ENCODE assay signal across 2 cellular contexts in the genomic region with DNA sequence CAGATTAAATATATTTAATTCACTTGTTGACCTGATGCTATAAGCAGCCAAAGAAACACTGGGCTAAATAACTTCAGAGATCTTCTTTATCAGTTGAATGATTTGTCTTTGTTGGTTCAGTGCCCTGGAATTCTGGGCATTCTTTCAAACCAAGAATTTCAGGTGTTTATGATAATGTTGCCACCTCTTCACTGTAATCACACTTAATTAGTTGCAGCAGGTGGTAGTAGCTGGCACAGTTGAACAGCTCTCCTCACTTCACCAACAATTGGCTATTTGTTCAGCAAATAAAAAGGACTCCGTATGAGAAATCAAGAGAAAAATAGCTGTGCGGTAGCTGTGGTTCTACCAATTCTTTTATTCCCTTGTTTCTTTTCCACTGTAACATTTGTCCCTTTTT.
TF ChIP-seq lines count a peak whose summit lies in the region.

No MANE protein-coding gene starts in this region.

TF ChIP-seq in GM23338, 12 proteins besides CTCF, POLR2A, EP300 and RAD21:
- no peak for TF ChIP-seq JUNB (IDR thresholded peaks at IDR 0.05; ENCODE audit: unreplicated experiment)
- no peak for TF ChIP-seq POLR2AphosphoS5 (IDR thresholded peaks at IDR 0.05; ENCODE audit: low read depth)
- TF ChIP-seq ZNF331 (CRISPR knock-in tag; IDR thresholded peaks at IDR 0.05; ENCODE audit: low read depth): no peak
- TF ChIP-seq EZH2phosphoT487 (IDR thresholded peaks at IDR 0.05; ENCODE audit: unreplicated experiment): no peak

TF ChIP-seq in WTC11, 78 proteins besides CTCF, POLR2A, EP300 and RAD21:
- TF ChIP-seq, protein P1, sequence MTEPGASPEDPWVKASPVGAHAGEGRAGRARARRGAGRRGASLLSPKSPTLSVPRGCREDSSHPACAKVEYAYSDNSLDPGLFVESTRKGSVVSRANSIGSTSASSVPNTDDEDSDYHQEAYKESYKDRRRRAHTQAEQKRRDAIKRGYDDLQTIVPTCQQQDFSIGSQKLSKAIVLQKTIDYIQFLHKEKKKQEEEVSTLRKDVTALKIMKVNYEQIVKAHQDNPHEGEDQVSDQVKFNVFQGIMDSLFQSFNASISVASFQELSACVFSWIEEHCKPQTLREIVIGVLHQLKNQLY (CRISPR knock-in tag; IDR thresholded peaks at IDR 0.05): no peak
- TF ChIP-seq, protein P2, sequence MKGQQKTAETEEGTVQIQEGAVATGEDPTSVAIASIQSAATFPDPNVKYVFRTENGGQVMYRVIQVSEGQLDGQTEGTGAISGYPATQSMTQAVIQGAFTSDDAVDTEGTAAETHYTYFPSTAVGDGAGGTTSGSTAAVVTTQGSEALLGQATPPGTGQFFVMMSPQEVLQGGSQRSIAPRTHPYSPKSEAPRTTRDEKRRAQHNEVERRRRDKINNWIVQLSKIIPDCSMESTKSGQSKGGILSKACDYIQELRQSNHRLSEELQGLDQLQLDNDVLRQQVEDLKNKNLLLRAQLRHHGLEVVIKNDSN (CRISPR knock-in tag; IDR thresholded peaks at IDR 0.05): no peak
- TF ChIP-seq, protein P3, sequence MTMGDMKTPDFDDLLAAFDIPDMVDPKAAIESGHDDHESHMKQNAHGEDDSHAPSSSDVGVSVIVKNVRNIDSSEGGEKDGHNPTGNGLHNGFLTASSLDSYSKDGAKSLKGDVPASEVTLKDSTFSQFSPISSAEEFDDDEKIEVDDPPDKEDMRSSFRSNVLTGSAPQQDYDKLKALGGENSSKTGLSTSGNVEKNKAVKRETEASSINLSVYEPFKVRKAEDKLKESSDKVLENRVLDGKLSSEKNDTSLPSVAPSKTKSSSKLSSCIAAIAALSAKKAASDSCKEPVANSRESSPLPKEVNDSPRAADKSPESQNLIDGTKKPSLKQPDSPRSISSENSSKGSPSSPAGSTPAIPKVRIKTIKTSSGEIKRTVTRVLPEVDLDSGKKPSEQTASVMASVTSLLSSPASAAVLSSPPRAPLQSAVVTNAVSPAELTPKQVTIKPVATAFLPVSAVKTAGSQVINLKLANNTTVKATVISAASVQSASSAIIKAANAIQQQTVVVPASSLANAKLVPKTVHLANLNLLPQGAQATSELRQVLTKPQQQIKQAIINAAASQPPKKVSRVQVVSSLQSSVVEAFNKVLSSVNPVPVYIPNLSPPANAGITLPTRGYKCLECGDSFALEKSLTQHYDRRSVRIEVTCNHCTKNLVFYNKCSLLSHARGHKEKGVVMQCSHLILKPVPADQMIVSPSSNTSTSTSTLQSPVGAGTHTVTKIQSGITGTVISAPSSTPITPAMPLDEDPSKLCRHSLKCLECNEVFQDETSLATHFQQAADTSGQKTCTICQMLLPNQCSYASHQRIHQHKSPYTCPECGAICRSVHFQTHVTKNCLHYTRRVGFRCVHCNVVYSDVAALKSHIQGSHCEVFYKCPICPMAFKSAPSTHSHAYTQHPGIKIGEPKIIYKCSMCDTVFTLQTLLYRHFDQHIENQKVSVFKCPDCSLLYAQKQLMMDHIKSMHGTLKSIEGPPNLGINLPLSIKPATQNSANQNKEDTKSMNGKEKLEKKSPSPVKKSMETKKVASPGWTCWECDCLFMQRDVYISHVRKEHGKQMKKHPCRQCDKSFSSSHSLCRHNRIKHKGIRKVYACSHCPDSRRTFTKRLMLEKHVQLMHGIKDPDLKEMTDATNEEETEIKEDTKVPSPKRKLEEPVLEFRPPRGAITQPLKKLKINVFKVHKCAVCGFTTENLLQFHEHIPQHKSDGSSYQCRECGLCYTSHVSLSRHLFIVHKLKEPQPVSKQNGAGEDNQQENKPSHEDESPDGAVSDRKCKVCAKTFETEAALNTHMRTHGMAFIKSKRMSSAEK (CRISPR knock-in tag; IDR thresholded peaks at IDR 0.05; ENCODE audit: borderline replicate concordance): no peak
- TF ChIP-seq OVOL2 (CRISPR knock-in tag; IDR thresholded peaks at IDR 0.05; ENCODE audit: borderline replicate concordance) (no peak), FOXJ3 (CRISPR knock-in tag; IDR thresholded peaks at IDR 0.05; ENCODE audit: borderline replicate concordance) (no peak), JUN (CRISPR knock-in tag; IDR thresholded peaks at IDR 0.05) (no peak), ZNF416 (CRISPR knock-in tag; IDR thresholded peaks at IDR 0.05) (no peak), TEAD1 (CRISPR knock-in tag; IDR thresholded peaks at IDR 0.05) (no peak), SMAD3 (CRISPR knock-in tag; IDR thresholded peaks at IDR 0.05; ENCODE audit: borderline replicate concordance) (no peak), CBFB (CRISPR knock-in tag; IDR thresholded peaks at IDR 0.05; ENCODE audit: low read depth) (no peak), PRRX2 (CRISPR knock-in tag; IDR thresholded peaks at IDR 0.05) (no peak)
- TF ChIP-seq, protein P4, sequence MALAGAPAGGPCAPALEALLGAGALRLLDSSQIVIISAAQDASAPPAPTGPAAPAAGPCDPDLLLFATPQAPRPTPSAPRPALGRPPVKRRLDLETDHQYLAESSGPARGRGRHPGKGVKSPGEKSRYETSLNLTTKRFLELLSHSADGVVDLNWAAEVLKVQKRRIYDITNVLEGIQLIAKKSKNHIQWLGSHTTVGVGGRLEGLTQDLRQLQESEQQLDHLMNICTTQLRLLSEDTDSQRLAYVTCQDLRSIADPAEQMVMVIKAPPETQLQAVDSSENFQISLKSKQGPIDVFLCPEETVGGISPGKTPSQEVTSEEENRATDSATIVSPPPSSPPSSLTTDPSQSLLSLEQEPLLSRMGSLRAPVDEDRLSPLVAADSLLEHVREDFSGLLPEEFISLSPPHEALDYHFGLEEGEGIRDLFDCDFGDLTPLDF (CRISPR knock-in tag; IDR thresholded peaks at IDR 0.05): no peak
- TF ChIP-seq, protein P5, sequence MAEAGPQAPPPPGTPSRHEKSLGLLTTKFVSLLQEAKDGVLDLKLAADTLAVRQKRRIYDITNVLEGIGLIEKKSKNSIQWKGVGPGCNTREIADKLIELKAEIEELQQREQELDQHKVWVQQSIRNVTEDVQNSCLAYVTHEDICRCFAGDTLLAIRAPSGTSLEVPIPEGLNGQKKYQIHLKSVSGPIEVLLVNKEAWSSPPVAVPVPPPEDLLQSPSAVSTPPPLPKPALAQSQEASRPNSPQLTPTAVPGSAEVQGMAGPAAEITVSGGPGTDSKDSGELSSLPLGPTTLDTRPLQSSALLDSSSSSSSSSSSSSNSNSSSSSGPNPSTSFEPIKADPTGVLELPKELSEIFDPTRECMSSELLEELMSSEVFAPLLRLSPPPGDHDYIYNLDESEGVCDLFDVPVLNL (CRISPR knock-in tag; IDR thresholded peaks at IDR 0.05; ENCODE audit: borderline replicate concordance, low read depth): no peak
- TF ChIP-seq, protein P6, sequence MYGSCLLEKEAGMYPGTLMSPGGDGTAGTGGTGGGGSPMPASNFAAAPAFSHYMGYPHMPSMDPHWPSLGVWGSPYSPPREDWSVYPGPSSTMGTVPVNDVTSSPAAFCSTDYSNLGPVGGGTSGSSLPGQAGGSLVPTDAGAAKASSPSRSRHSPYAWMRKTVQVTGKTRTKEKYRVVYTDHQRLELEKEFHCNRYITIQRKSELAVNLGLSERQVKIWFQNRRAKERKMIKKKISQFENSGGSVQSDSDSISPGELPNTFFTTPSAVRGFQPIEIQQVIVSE (CRISPR knock-in tag; IDR thresholded peaks at IDR 0.05; ENCODE audit: borderline replicate concordance): no peak
